9 cellular contexts compared by ENCODE assay signal in genomic region chr5:1003296-1003937, GRCh38. TPM values are rescaled to one million over a fixed set of nuclear protein-coding genes. Genes with fewer than 3 reads are reported as not detected.
DNase-seq lines count a peak whose midpoint lies in the region; ATAC-seq and TF ChIP-seq lines count a peak whose summit lies in the region.
"Had no signal": no experiment of that assay in that cellular context is flagged by ENCODE, and none has a peak within 500 bp of the region (broad histone marks: within the 10 kb centered on the region; RNA-seq: fewer than 3 reads in every experiment).

No MANE protein-coding gene starts in this region.

- H3K27ac ChIP-seq in breast epithelium: peak overlapping the region; percentile 78 to 87
- no peak overlapping the region for H3K27ac ChIP-seq in caudate nucleus (ENCODE audit: low read depth, low read length)

- H3K4me3 Mint-ChIP-seq in chondrocyte (ENCODE audit: unreplicated experiment): no peak overlapping the region

- peaks cover 10% of the 10 kb centered on the region for H3K4me1 Mint-ChIP-seq in chondrocyte (ENCODE audit: low read depth)

- H3K4me1 ChIP-seq in breast epithelium: peaks cover 3 to 5% of the 10 kb centered on the region in 2 donors

- no peaks in the 10 kb centered on the region for H3K36me3 Mint-ChIP-seq in chondrocyte (ENCODE audit: low read depth)

- H3K4me3 ChIP-seq in breast epithelium: peak overlapping the region in 2 of 3 donors; percentile 61 to 74

- TF ChIP-seq CTCF in breast epithelium (IDR thresholded peaks at IDR 0.05) (no peak), chondrocyte (IDR thresholded peaks at IDR 0.05) (no peak)

- no peaks in the 10 kb centered on the region for H3K27me3 ChIP-seq in breast epithelium

- no peaks in the 10 kb centered on the region for H3K9me3 Mint-ChIP-seq in chondrocyte (ENCODE audit: low read depth)

- DNase-seq in HS-5 (ENCODE audit: low read depth): peak; percentile 5
- peak; percentile 94 for DNase-seq in NCI-H2227 (lab: John Stamatoyannopoulos, UW; ENCODE audit: unreplicated experiment)
- peak; percentile 54 to 87 for DNase-seq in breast epithelium (ENCODE audit: low spot score in 2 of 2)
- DNase-seq in posterior vena cava (ENCODE audit: low spot score): peak; percentile 76
- no peak for DNase-seq in chondrocyte (ENCODE audit: low spot score)
- no peak for DNase-seq in T-helper 9 cell
- DNase-seq in caudate nucleus (lab: John Stamatoyannopoulos, UW): no peak

- H3K36me3 ChIP-seq in breast epithelium: no peaks in the 10 kb centered on the region
- H3K36me3 ChIP-seq: ascending aorta had no signal

- peaks cover 72% of the 10 kb centered on the region for H3K27me3 Mint-ChIP-seq in chondrocyte (ENCODE audit: low read depth)

- no peak for ATAC-seq in GM21381 (IDR thresholded peaks at IDR 0.05; ENCODE audit: unreplicated experiment)

- intact Hi-C loops in breast epithelium (cut with DNase I; ENCODE audit: low total_unique reads): no loop called here
- intact Hi-C loops in posterior vena cava (cut with DNase I): loop anchor here in 1 of 2 donors (5.0 kb wide), 1 partner anchor 814 kb away; no protein-coding TSS in a partner anchor

- no peaks in the 10 kb centered on the region for H3K9me3 ChIP-seq in breast epithelium
- H3K9me3 ChIP-seq: ascending aorta had no signal

- TF ChIP-seq POLR2A in breast epithelium (IDR thresholded peaks at IDR 0.05): no peak

- H3K27ac Mint-ChIP-seq in chondrocyte (ENCODE audit: unreplicated experiment): no peak overlapping the region

RNA-seq across cellular contexts. Expression of gene NKD2, which starts 5.2 kb away (rescaled TPM):
- total RNA-seq in breast epithelium (10 to 100 TPM in 1 of 3 donors, 1 to 10 TPM in 1, not detected in 1; 5.9 to 16.7 TPM), posterior vena cava (1 to 10 TPM; 2.7 to 5.0 TPM), chondrocyte (not detected in 3 replicates)

Comparison
In these comparisons a context has a peak if more than half of its experiments do, and no peak if none do; other contexts are left out.
1. DNase-seq: peak in HS-5 (single experiment), NCI-H2227 (single experiment), breast epithelium (2 of 2) and posterior vena cava (single experiment); none in chondrocyte (single experiment), T-helper 9 cell (single experiment) and caudate nucleus (0 of 61).